Comparison of ENCODE assay signal across 19 cellular contexts in genomic region chr2:49251766-49252165, GRCh38.
DNase-seq lines count a peak whose midpoint lies in the region; ATAC-seq, FAIRE-seq and TF ChIP-seq lines count a peak whose summit lies in the region.
"Had no signal": no experiment of that assay in that cellular context is flagged by ENCODE, and none has a peak within 500 bp of the region (broad histone marks: within the 10 kb centered on the region; RNA-seq: fewer than 3 reads in every experiment).

No MANE protein-coding gene starts in this region.

- H3K4me2 ChIP-seq in A549, result no peak overlapping the region

- CTCF ChIA-PET in A549 (lab: Yijun Ruan, JAX), result no interaction called here

- TF ChIP-seq RAD21 in A549 (conservative IDR thresholded peaks at IDR 0.05 in 1 of 2, IDR thresholded peaks at IDR 0.05 in 1 of 2), result no peak

- H3K4me3 Mint-ChIP-seq in mesothelial cell of epicardium, result no peak overlapping the region
- H3K4me3 Mint-ChIP-seq: activated CD8-positive, alpha-beta T cell treated with anti-CD3 and anti-CD28 coated beads for 36 hours had no signal

- no peak for TF ChIP-seq CTCF in A549 (IDR thresholded peaks at IDR 0.05)
- TF ChIP-seq CTCF in astrocyte of the cerebellum (IDR thresholded peaks at IDR 0.05; ENCODE audit: low read depth, low read length, missing control alignments), result no peak
- TF ChIP-seq CTCF in mesothelial cell of epicardium (IDR thresholded peaks at IDR 0.05; ENCODE audit: unreplicated experiment), result no peak

- no peak for TF ChIP-seq EP300 in A549 (IDR thresholded peaks at IDR 0.05)

- DNase-seq in A549 (ENCODE audit: low read depth in 1 of 2, low spot score in 1 of 2) (no peak), GM04503 (ENCODE audit: low read depth) (peak; percentile 81), astrocyte of the cerebellum (ENCODE audit: low read depth) (peak; percentile 20), glomerular visceral epithelial cell (ENCODE audit: extremely low spot score) (peak; percentile 51), SKM-1 treated with dmso at 0.1 percent for 144 hours (lab: John Stamatoyannopoulos, UW; ENCODE audit: unreplicated experiment) (no peak), mesothelial cell of epicardium (ENCODE audit: low spot score in 2 of 2, unreplicated experiment in 2 of 2) (no peak)
- DNase-seq in activated effector memory CD4-positive, alpha-beta T cell treated with anti-CD3 and anti-CD28 coated beads, Interleukin-2, amount 50 U/mL, for 16 hours, result no peak
- DNase-seq: activated CD8-positive, alpha-beta T cell treated with anti-CD3 and anti-CD28 coated beads for 36 hours; adrenal gland; Caco-2; colonic mucosa; GF-D8; mesendoderm; NCI-H2081 treated with DMSO at 0.1 percent for 48 hours; WERI-Rb-1 had no signal

- no peak for FAIRE-seq in A549 (lab: Jason Lieb, UNC)
- FAIRE-seq: islet of Langerhans, urothelium cell line had no signal

- no peak for ATAC-seq in A549
- no peak for ATAC-seq in HG02885 (IDR thresholded peaks at IDR 0.05; ENCODE audit: poor library complexity, unreplicated experiment)
- ATAC-seq: activated CD8-positive, alpha-beta T cell treated with anti-CD3 and anti-CD28 coated beads for 36 hours; HCT116 had no signal

- peaks cover 3% of the 10 kb centered on the region for H3K36me3 Mint-ChIP-seq in mesothelial cell of epicardium

- H3K4me3 ChIP-seq in A549 (no peak overlapping the region), astrocyte of the cerebellum (ENCODE audit: low read depth, low read length) (no peak overlapping the region)
- H3K4me3 ChIP-seq: adrenal gland, colonic mucosa had no signal

- in situ Hi-C loops in astrocyte of the cerebellum (cut with HindIII; ENCODE audit: low sequenced_read_pairs), result no loop called here

- 60% methylated on average over 1 of the region's 1 CpG for WGBS in A549 (ENCODE audit: missing lambda C conversion rate)

- no peak overlapping the region for H3K27ac Mint-ChIP-seq in mesothelial cell of epicardium
- H3K27ac Mint-ChIP-seq: activated CD8-positive, alpha-beta T cell treated with anti-CD3 and anti-CD28 coated beads for 36 hours had no signal

- H3K9me3 ChIP-seq in A549, result no peaks in the 10 kb centered on the region
- H3K9me3 ChIP-seq: adrenal gland, Caco-2, colonic mucosa had no signal

- H3K27me3 Mint-ChIP-seq in mesothelial cell of epicardium (ENCODE audit: low read depth), result no peaks in the 10 kb centered on the region
- H3K27me3 Mint-ChIP-seq: activated CD8-positive, alpha-beta T cell treated with anti-CD3 and anti-CD28 coated beads for 36 hours had no signal

- H3K4me1 ChIP-seq in A549, result 0 out of 3 replicates have a peak, but pooled peaks cover 3% of the 10 kb centered on the region
- H3K4me1 ChIP-seq: adrenal gland, Caco-2, colonic mucosa had no signal

- H3K27ac ChIP-seq in A549, result no peak overlapping the region
- H3K27ac ChIP-seq: adrenal gland, colonic mucosa, WERI-Rb-1 had no signal

- peaks cover 10% of the 10 kb centered on the region for H3K4me1 Mint-ChIP-seq in mesothelial cell of epicardium

- no peak for TF ChIP-seq POLR2A in A549 (IDR thresholded peaks at IDR 0.05; ENCODE audit: low read length)

- POLR2A ChIA-PET in A549 (lab: Yijun Ruan, JAX), result no interaction called here

- peaks cover 6% of the 10 kb centered on the region for H3K9me3 Mint-ChIP-seq in mesothelial cell of epicardium

TF ChIP-seq in A549, 52 proteins besides CTCF, POLR2A, EP300 and RAD21:
- TF ChIP-seq FOXS1 (CRISPR knock-in tag; IDR thresholded peaks at IDR 0.05) (no peak), MAFK (IDR thresholded peaks at IDR 0.05; ENCODE audit: partially characterized antibody) (peak; percentile 76), E2F6 (IDR thresholded peaks at IDR 0.05; ENCODE audit: borderline replicate concordance, low read depth) (no peak)

Comparison
In these comparisons a context has a peak if more than half of its experiments do, and no peak if none do; other contexts are left out.
1. DNase-seq: peak in GM04503 (single experiment), astrocyte of the cerebellum (single experiment) and glomerular visceral epithelial cell (single experiment); none in A549 (0 of 2), SKM-1 treated with dmso at 0.1 percent for 144 hours (single experiment), activated effector memory CD4-positive, alpha-beta T cell treated with anti-CD3 and anti-CD28 coated beads, Interleukin-2, amount 50 U/mL, for 16 hours (single experiment) and mesothelial cell of epicardium (0 of 2).